Comparison of ENCODE assay signal across 32 cellular contexts in genomic region chr2:12004713-12005112, GRCh38.
"Had no signal": no experiment of that assay in that cellular context is flagged by ENCODE, and none has a peak within 500 bp of the region (broad histone marks: within the 10 kb centered on the region; RNA-seq: fewer than 3 reads in every experiment).

No MANE protein-coding gene starts in this region.

- H3K4me1 ChIP-seq: adrenal gland, colonic mucosa had no signal

- H3K27ac Mint-ChIP-seq: activated CD4-positive, alpha-beta memory T cell treated with anti-CD3 and anti-CD28 coated beads for 36 hours; activated CD4-positive, alpha-beta T cell treated with anti-CD3 and anti-CD28 coated beads for 36 hours; activated CD4-positive, alpha-beta T cell treated with anti-CD3 and anti-CD28 coated beads, Interleukin-2, amount 10 ng/mL, durations not matched to agents 24 days and 14 days; activated CD8-positive, alpha-beta memory T cell treated with anti-CD3 and anti-CD28 coated beads, Interleukin-2, amount 10 ng/mL, durations not matched to agents 7 days and 5 days; activated CD8-positive, alpha-beta T cell treated with anti-CD3 and anti-CD28 coated beads, Interleukin-2, amount 10 ng/mL, durations not matched to agents 7 days and 5 days; activated naive CD4-positive, alpha-beta T cell treated with anti-CD3 and anti-CD28 coated beads for 36 hours; activated naive CD4-positive, alpha-beta T cell treated with anti-CD3 and anti-CD28 coated beads, Interleukin-2, amount 50 U/mL, for 24 hours; activated naive CD8-positive, alpha-beta T cell treated with anti-CD3 and anti-CD28 coated beads for 36 hours; activated naive CD8-positive, alpha-beta T cell treated with anti-CD3 and anti-CD28 coated beads, Interleukin-2, amount 50 U/mL, for 24 hours; activated T-helper 1 cell treated with anti-CD3 and anti-CD28 coated beads, Interleukin-12 subunit alpha, Interleukin-12 subunit beta, Interleukin-2, Interleukin-4 antibody, amounts not matched to agents 30 ng/mL and 10 ng/mL and 1 ng/mL, durations not matched to agents 14 hours and 24 hours and 36 hours; activated T-helper 2 cell treated with anti-CD3 and anti-CD28 coated beads, Interferon-gamma antibody, Interleukin-2, Interleukin-4, amounts not matched to agents 10 μg/mL and 5 μg/mL and 100 μg/mL, durations not matched to agents 14 hours and 24 hours and 36 hours had no signal

- H3K9me3 ChIP-seq: adrenal gland, body of pancreas, colonic mucosa, esophagus squamous epithelium, gastroesophageal sphincter had no signal

- H3K36me3 ChIP-seq: adrenal gland, colonic mucosa, esophagus squamous epithelium, gastroesophageal sphincter, heart right ventricle had no signal

- H3K27me3 ChIP-seq: adrenal gland, body of pancreas, colonic mucosa, gastroesophageal sphincter, heart right ventricle had no signal

- H3K4me3 Mint-ChIP-seq: activated CD4-positive, alpha-beta memory T cell treated with anti-CD3 and anti-CD28 coated beads for 36 hours; activated CD4-positive, alpha-beta T cell treated with anti-CD3 and anti-CD28 coated beads for 36 hours; activated CD4-positive, alpha-beta T cell treated with anti-CD3 and anti-CD28 coated beads, Interleukin-2, amount 10 ng/mL, durations not matched to agents 24 days and 14 days; activated CD8-positive, alpha-beta memory T cell treated with anti-CD3 and anti-CD28 coated beads, Interleukin-2, amount 10 ng/mL, durations not matched to agents 7 days and 5 days; activated CD8-positive, alpha-beta T cell treated with anti-CD3 and anti-CD28 coated beads, Interleukin-2, amount 10 ng/mL, durations not matched to agents 7 days and 5 days; activated naive CD4-positive, alpha-beta T cell treated with anti-CD3 and anti-CD28 coated beads for 36 hours; activated naive CD4-positive, alpha-beta T cell treated with anti-CD3 and anti-CD28 coated beads, Interleukin-2, amount 50 U/mL, for 24 hours; activated naive CD8-positive, alpha-beta T cell treated with anti-CD3 and anti-CD28 coated beads for 36 hours; activated naive CD8-positive, alpha-beta T cell treated with anti-CD3 and anti-CD28 coated beads, Interleukin-2, amount 50 U/mL, for 24 hours; activated T-helper 1 cell treated with anti-CD3 and anti-CD28 coated beads, Interleukin-12 subunit alpha, Interleukin-12 subunit beta, Interleukin-2, Interleukin-4 antibody, amounts not matched to agents 30 ng/mL and 10 ng/mL and 1 ng/mL, durations not matched to agents 14 hours and 24 hours and 36 hours had no signal

- H3K9me3 Mint-ChIP-seq: activated CD4-positive, alpha-beta memory T cell treated with anti-CD3 and anti-CD28 coated beads for 36 hours; activated naive CD4-positive, alpha-beta T cell treated with anti-CD3 and anti-CD28 coated beads for 36 hours had no signal

- H3K27ac ChIP-seq: adrenal gland, body of pancreas, colonic mucosa, epithelial cell of prostate, esophagus squamous epithelium, gastroesophageal sphincter, heart right ventricle had no signal

- H3K36me3 Mint-ChIP-seq: activated CD4-positive, alpha-beta memory T cell treated with anti-CD3 and anti-CD28 coated beads for 36 hours; activated CD8-positive, alpha-beta memory T cell treated with anti-CD3 and anti-CD28 coated beads, Interleukin-2, amount 10 ng/mL, durations not matched to agents 7 days and 5 days; activated naive CD8-positive, alpha-beta T cell treated with anti-CD3 and anti-CD28 coated beads for 36 hours had no signal

- FAIRE-seq: endometrium, endothelial cell of umbilical vein had no signal

- H3K4me3 ChIP-seq: adrenal gland, body of pancreas, colonic mucosa, esophagus squamous epithelium, gastroesophageal sphincter, heart right ventricle had no signal

- ATAC-seq: activated CD4-positive, alpha-beta T cell treated with anti-CD3 and anti-CD28 coated beads for 36 hours; activated CD8-positive, alpha-beta memory T cell treated with anti-CD3 and anti-CD28 coated beads, Interleukin-2, amount 10 ng/mL, durations not matched to agents 7 days and 5 days; activated CD8-positive, alpha-beta T cell treated with anti-CD3 and anti-CD28 coated beads, Interleukin-2, amount 10 ng/mL, durations not matched to agents 7 days and 5 days; activated naive CD8-positive, alpha-beta T cell treated with anti-CD3 and anti-CD28 coated beads, Interleukin-2, amount 50 U/mL, for 24 hours; body of pancreas; gastroesophageal sphincter; heart right ventricle had no signal

- DNase-seq: activated CD4-positive, alpha-beta memory T cell treated with anti-CD3 and anti-CD28 coated beads for 36 hours; activated CD4-positive, alpha-beta T cell treated with anti-CD3 and anti-CD28 coated beads for 36 hours; activated CD4-positive, alpha-beta T cell treated with anti-CD3 and anti-CD28 coated beads, Interleukin-2, amount 10 ng/mL, durations not matched to agents 24 days and 14 days; activated CD4-positive, CD25-positive, alpha-beta regulatory T cell; activated CD4-positive, CD25-positive, alpha-beta regulatory T cell treated with anti-CD3 and anti-CD28 coated beads, Interleukin-2, amount 50 U/mL, for 72 hours; activated CD8-positive, alpha-beta memory T cell treated with anti-CD3 and anti-CD28 coated beads, Interleukin-2, amount 10 ng/mL, durations not matched to agents 7 days and 5 days; activated CD8-positive, alpha-beta memory T cell treated with anti-CD3 and anti-CD28 coated beads, Interleukin-2, amount 50 U/mL, for 4 hours; activated CD8-positive, alpha-beta T cell treated with anti-CD3 and anti-CD28 coated beads, Interleukin-2, amount 10 ng/mL, durations not matched to agents 7 days and 5 days; activated effector memory CD4-positive, alpha-beta T cell treated with anti-CD3 and anti-CD28 coated beads, Interleukin-2, amount 50 U/mL, for 16 hours; activated naive CD4-positive, alpha-beta T cell treated with anti-CD3 and anti-CD28 coated beads for 36 hours; activated naive CD8-positive, alpha-beta T cell treated with anti-CD3 and anti-CD28 coated beads for 36 hours; activated naive CD8-positive, alpha-beta T cell treated with anti-CD3 and anti-CD28 coated beads, Interleukin-2, amount 50 U/mL, for 24 hours; activated T-cell treated with anti-CD3 and anti-CD28 coated beads, Interleukin-2, amount 50 U/mL, for 1 hour; activated T-cell treated with anti-CD3 and anti-CD28 coated beads, Interleukin-2, amount 50 U/mL, for 48 hours; adrenal gland; amygdala; aorta; body of pancreas; caudate nucleus; colonic mucosa; effector CD8-positive, alpha-beta T cell; esophagus squamous epithelium; foreskin melanocyte; heart right ventricle; T-helper 2 cell had no signal
